ENCODE assay signal across 16 cellular contexts in the genomic region with DNA sequence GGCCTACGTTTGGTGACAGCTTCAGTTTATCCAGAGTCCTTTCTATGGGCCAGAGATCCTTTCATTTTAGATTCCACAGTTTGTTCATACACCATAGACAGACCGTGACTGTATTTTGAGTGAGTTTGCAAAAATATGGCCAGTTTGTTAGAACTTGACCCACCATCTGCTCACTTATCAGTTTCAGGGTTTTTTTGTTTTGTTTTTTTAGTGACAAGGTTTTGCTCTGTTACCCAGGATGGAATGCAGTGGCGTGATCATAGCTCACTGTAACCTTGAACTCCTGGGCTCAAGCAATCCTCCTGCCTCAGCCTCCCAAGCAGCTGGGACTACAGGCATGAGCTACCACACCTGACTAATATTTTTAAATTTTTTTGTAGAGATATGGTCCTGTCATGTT. TPM values are rescaled to one million over a fixed set of nuclear protein-coding genes. Genes with fewer than 3 reads are reported as not detected.
DNase-seq lines count a peak whose midpoint lies in the region; FAIRE-seq and TF ChIP-seq lines count a peak whose summit lies in the region.
"Had no signal": no experiment of that assay in that cellular context is flagged by ENCODE, and none has a peak within 500 bp of the region (broad histone marks: within the 10 kb centered on the region; RNA-seq: fewer than 3 reads in every experiment).

No MANE protein-coding gene starts in this region.

- H3K4me2 ChIP-seq in BLaER1 treated with 17β-estradiol and CSF1 and Interleukin-3, amounts not matched to agents 10 nM and 100 nM, result peak overlapping the region in 10 of 11 experiments; percentile 1 to 93 (median 66); a peak in 16 of 22 replicates
- H3K4me2 ChIP-seq in astrocyte (ENCODE audit: low read length), result peak overlapping the region; percentile 28

- peak overlapping the region in 4 of 11 experiments; percentile 1 to 59 (median 36); a peak in 6 of 22 replicates for H3K27ac ChIP-seq in BLaER1 treated with 17β-estradiol and CSF1 and Interleukin-3, amounts not matched to agents 10 nM and 100 nM
- H3K27ac ChIP-seq in astrocyte (ENCODE audit: low read depth, low read length) (peak overlapping the region; percentile 67), ovary (peak overlapping the region in 1 of 2 donors; percentile 69)

- H3K27me3 ChIP-seq in BLaER1 treated with 17β-estradiol and CSF1 and Interleukin-3, amounts not matched to agents 10 nM and 100 nM, result no peaks in the 10 kb centered on the region
- H3K27me3 ChIP-seq in astrocyte (ENCODE audit: insufficient read depth, low read length) (no peaks in the 10 kb centered on the region), ovary (no peaks in the 10 kb centered on the region), BE2C (no peaks in the 10 kb centered on the region)

- TF ChIP-seq POLR2A in ovary (IDR thresholded peaks at IDR 0.05), result no peak

- H3K4me1 Mint-ChIP-seq in astrocyte (ENCODE audit: low read depth, unreplicated experiment), result no peaks in the 10 kb centered on the region
- H3K4me1 Mint-ChIP-seq: B cell had no signal

- DNase-seq in astrocyte (ENCODE audit: low read depth), result peak; percentile 23
- DNase-seq in fibroblast of pulmonary artery (ENCODE audit: low read depth), result peak; percentile 24
- DNase-seq in ovary, result peak in 3 of 5 donors; percentile 37 to 69 (median 62)
- DNase-seq in NCI-H1694 treated with DMSO at 0.1 percent for 48 hours (lab: John Stamatoyannopoulos, UW), result no peak
- no peak for DNase-seq in kidney tubule cell (ENCODE audit: low spot score)
- no peak for DNase-seq in BE2C
- DNase-seq: Calu3; CD8-positive, alpha-beta T cell; DMS79 treated with DMSO at 0.1 percent for 48 hours; GF-D8; H9; KBM-7 had no signal

- no peaks in the 10 kb centered on the region for H3K27me3 Mint-ChIP-seq in astrocyte (ENCODE audit: low read depth, unreplicated experiment)
- H3K27me3 Mint-ChIP-seq: B cell had no signal

- H2AFZ ChIP-seq in astrocyte (ENCODE audit: low read depth, low read length), result no peak overlapping the region

- no peaks in the 10 kb centered on the region for H3K9me3 Mint-ChIP-seq in astrocyte (ENCODE audit: unreplicated experiment)
- H3K9me3 Mint-ChIP-seq: CD14-positive monocyte; CD8-positive, alpha-beta T cell had no signal

- peaks cover 0 to 15% (median 9%) of the 10 kb centered on the region in 11 experiments; a peak in 16 of 22 replicates for H3K9me3 ChIP-seq in BLaER1 treated with 17β-estradiol and CSF1 and Interleukin-3, amounts not matched to agents 10 nM and 100 nM (replicated peaks in 1 of 11)
- H3K9me3 ChIP-seq in astrocyte (ENCODE audit: insufficient read depth, low read depth, low read length) (no peaks in the 10 kb centered on the region), ovary (no peaks in the 10 kb centered on the region), BE2C (no peaks in the 10 kb centered on the region)

- peaks cover 18% of the 10 kb centered on the region for H3K36me3 Mint-ChIP-seq in astrocyte (ENCODE audit: low read depth, unreplicated experiment)
- H3K36me3 Mint-ChIP-seq: CD14-positive monocyte; CD8-positive, alpha-beta T cell had no signal

- intact Hi-C loops in ovary (cut with DNase I), result no loop called here

- 14 to 35% (median 19%) methylated on average over 3 of the region's 3 CpGs for WGBS in ovary, 3 donors

- H3K27ac Mint-ChIP-seq in astrocyte (ENCODE audit: unreplicated experiment), result no peak overlapping the region
- H3K27ac Mint-ChIP-seq: B cell; CD8-positive, alpha-beta T cell; H9 had no signal

- H3K79me2 ChIP-seq in astrocyte (ENCODE audit: insufficient read depth, low read length), result no peaks in the 10 kb centered on the region

- H3K4me3 ChIP-seq in BLaER1 treated with 17β-estradiol and CSF1 and Interleukin-3, amounts not matched to agents 10 nM and 100 nM, result no peak overlapping the region
- H3K4me3 ChIP-seq in astrocyte (ENCODE audit: insufficient read depth, low read depth, low read length), result no peak overlapping the region
- no peak overlapping the region for H3K4me3 ChIP-seq in fibroblast of pulmonary artery (replicated peaks; ENCODE audit: low read depth, low read length)
- no peak overlapping the region for H3K4me3 ChIP-seq in ovary
- H3K4me3 ChIP-seq in BE2C (ENCODE audit: low read depth, low read length), result no peak overlapping the region

- H3K9ac ChIP-seq in BLaER1 treated with 17β-estradiol and CSF1 and Interleukin-3, amounts not matched to agents 10 nM and 100 nM, result no peak overlapping the region
- H3K9ac ChIP-seq in astrocyte (ENCODE audit: low read length), result peak overlapping the region; percentile 28

- H4K20me1 ChIP-seq in BLaER1 treated with 17β-estradiol and CSF1 and Interleukin-3, amounts not matched to agents 10 nM and 100 nM, result no peaks in the 10 kb centered on the region
- H4K20me1 ChIP-seq in astrocyte (ENCODE audit: insufficient read depth, low read length), result no peaks in the 10 kb centered on the region

- no peak for TF ChIP-seq EP300 in ovary (IDR thresholded peaks at IDR 0.05)

- TF ChIP-seq CTCF in astrocyte (IDR thresholded peaks at IDR 0.05; ENCODE audit: insufficient read depth, low read depth, low read length), result no peak
- TF ChIP-seq CTCF in fibroblast of pulmonary artery (IDR thresholded peaks at IDR 0.05; ENCODE audit: low read length, missing control alignments), result no peak
- no peak for TF ChIP-seq CTCF in ovary (IDR thresholded peaks at IDR 0.05)
- no peak for TF ChIP-seq CTCF in BE2C (IDR thresholded peaks at IDR 0.05; ENCODE audit: low read depth, low read length)

- no peak for FAIRE-seq in astrocyte (lab: Jason Lieb, UNC)
- FAIRE-seq: H1 had no signal

- no peak overlapping the region for H3K4me3 Mint-ChIP-seq in astrocyte (ENCODE audit: unreplicated experiment)
- H3K4me3 Mint-ChIP-seq: B cell; CD14-positive monocyte; CD8-positive, alpha-beta T cell; H9 had no signal

- H3K4me1 ChIP-seq in BLaER1 treated with 17β-estradiol and CSF1 and Interleukin-3, amounts not matched to agents 10 nM and 100 nM, result peaks cover 29 to 71% (median 48%) of the 10 kb centered on the region in 10 experiments
- H3K4me1 ChIP-seq in astrocyte (ENCODE audit: insufficient read depth, low read length) (peaks cover 5% of the 10 kb centered on the region), ovary (ENCODE audit: insufficient read depth) (peaks cover 14% of the 10 kb centered on the region), BE2C (no peaks in the 10 kb centered on the region)

- H3K36me3 ChIP-seq in BLaER1 treated with 17β-estradiol and CSF1 and Interleukin-3, amounts not matched to agents 10 nM and 100 nM, result no peaks in the 10 kb centered on the region
- H3K36me3 ChIP-seq in astrocyte (ENCODE audit: insufficient read depth, low read length) (no peaks in the 10 kb centered on the region), ovary (no peaks in the 10 kb centered on the region), BE2C (no peaks in the 10 kb centered on the region)

RNA-seq across cellular contexts. Expression of gene CKAP5, which starts 9.1 kb away (rescaled TPM):
- total RNA-seq in astrocyte (94.5 and 99.9 TPM in 2 replicates), ovary (100 to 1,000 TPM in 3 of 7 donors, 10 to 100 TPM in 4; 27.6 to 110 (median 94.6) TPM)
- 10 to 100 TPM; 25.8 to 62.2 TPM for polyA plus RNA-seq in ovary
- polyA plus RNA-seq in BE2C (2012; ENCODE audit: insufficient read depth, insufficient read length, low read depth), result 49.9 TPM

Comparison
In these comparisons a context has a peak if more than half of its experiments do, and no peak if none do; other contexts are left out.
1. DNase-seq: peak in astrocyte (single experiment), fibroblast of pulmonary artery (single experiment) and ovary (3 of 5); none in NCI-H1694 treated with DMSO at 0.1 percent for 48 hours (single experiment), kidney tubule cell (single experiment) and BE2C (single experiment).